Comparison of ENCODE assay signal across 13 cellular contexts in the genomic region with DNA sequence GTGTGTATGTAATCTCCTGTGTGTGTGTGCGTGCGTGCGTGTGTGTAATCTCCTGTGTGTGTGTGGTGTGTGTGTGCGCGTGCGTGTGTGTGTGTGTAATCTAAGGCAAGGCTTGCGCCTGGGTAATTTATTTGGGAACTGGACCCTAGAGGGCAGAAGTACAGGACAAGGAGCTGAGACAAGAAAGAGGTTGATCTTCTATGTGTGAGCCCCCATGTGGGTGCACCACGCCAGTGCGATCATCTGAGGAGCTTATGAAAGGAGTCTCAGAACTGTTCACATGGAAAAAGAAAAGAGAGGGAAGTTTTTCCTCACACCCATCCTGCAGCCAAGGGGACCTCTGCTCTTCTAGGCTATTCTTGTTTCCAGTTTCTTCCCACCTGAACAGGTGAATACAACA.
DNase-seq lines count a peak whose midpoint lies in the region; ATAC-seq and TF ChIP-seq lines count a peak whose summit lies in the region.
"Had no signal": no experiment of that assay in that cellular context is flagged by ENCODE, and none has a peak within 500 bp of the region (broad histone marks: within the 10 kb centered on the region; RNA-seq: fewer than 3 reads in every experiment).

No MANE protein-coding gene starts in this region.

- H3K4me1 Mint-ChIP-seq in progenitor cell of endocrine pancreas (ENCODE audit: low read depth): peaks cover 20% of the 10 kb centered on the region

- no peak overlapping the region for H3K4me3 ChIP-seq in choroid plexus epithelial cell (ENCODE audit: low read depth, low read length)
- H3K4me3 ChIP-seq: gastroesophageal sphincter, SK-N-MC had no signal

- H3K4me3 Mint-ChIP-seq in progenitor cell of endocrine pancreas (ENCODE audit: low read depth): no peak overlapping the region
- H3K4me3 Mint-ChIP-seq: activated naive CD4-positive, alpha-beta T cell treated with anti-CD3 and anti-CD28 coated beads for 36 hours had no signal

- ATAC-seq in HG02678 (IDR thresholded peaks at IDR 0.05; ENCODE audit: unreplicated experiment): no peak
- ATAC-seq: gastroesophageal sphincter had no signal

- TF ChIP-seq CTCF in choroid plexus epithelial cell (conservative IDR thresholded peaks at IDR 0.05; ENCODE audit: low read depth, low read length): peak; percentile 21
- peak; percentile 40 for TF ChIP-seq CTCF in progenitor cell of endocrine pancreas (IDR thresholded peaks at IDR 0.05; ENCODE audit: unreplicated experiment)

- H3K9me3 Mint-ChIP-seq in progenitor cell of endocrine pancreas (ENCODE audit: low read depth): no peaks in the 10 kb centered on the region

- H3K36me3 Mint-ChIP-seq in progenitor cell of endocrine pancreas (ENCODE audit: insufficient read depth): no peaks in the 10 kb centered on the region

- peak; percentile 35 for DNase-seq in SIG-M5 treated with dmso at 0.1 percent for 504 hours (lab: John Stamatoyannopoulos, UW; ENCODE audit: unreplicated experiment)
- DNase-seq in SIG-M5 (lab: John Stamatoyannopoulos, UW): no peak
- DNase-seq in NAMALWA (ENCODE audit: low spot score): peak; percentile 28
- peak; percentile 11 for DNase-seq in choroid plexus epithelial cell (ENCODE audit: low read depth)
- no peak for DNase-seq in progenitor cell of endocrine pancreas (ENCODE audit: low spot score, unreplicated experiment)
- DNase-seq in NOMO-1 (lab: John Stamatoyannopoulos, UW; ENCODE audit: unreplicated experiment in 2 of 2): no peak
- DNase-seq in NOMO-1 treated with DMSO at 0.1 percent for 48 hours (lab: John Stamatoyannopoulos, UW; ENCODE audit: unreplicated experiment): no peak
- DNase-seq: activated naive CD4-positive, alpha-beta T cell treated with anti-CD3 and anti-CD28 coated beads for 36 hours; DMS79; stimulated activated CD4-positive, alpha-beta T cell treated with anti-CD3 and anti-CD28 coated beads, Interleukin-2, amount 100 ng/mL, for 24 hours had no signal

- H3K27ac Mint-ChIP-seq in progenitor cell of endocrine pancreas: no peak overlapping the region
- H3K27ac Mint-ChIP-seq: activated naive CD4-positive, alpha-beta T cell treated with anti-CD3 and anti-CD28 coated beads for 36 hours had no signal

- H3K27me3 Mint-ChIP-seq in progenitor cell of endocrine pancreas: peaks cover 20% of the 10 kb centered on the region

Comparison
In these comparisons a context has a peak if more than half of its experiments do, and no peak if none do; other contexts are left out.
1. DNase-seq: peak in SIG-M5 treated with dmso at 0.1 percent for 504 hours (single experiment), NAMALWA (single experiment) and choroid plexus epithelial cell (single experiment); none in SIG-M5 (single experiment), progenitor cell of endocrine pancreas (single experiment), NOMO-1 (0 of 2) and NOMO-1 treated with DMSO at 0.1 percent for 48 hours (single experiment).